1 cellular context compared by ENCODE assay signal in genomic region chr9:122265265-122265900, GRCh38.
TF ChIP-seq lines count a peak whose summit lies in the region.

No MANE protein-coding gene starts in this region.

TF ChIP-seq in K562, 482 proteins besides CTCF, POLR2A, EP300 and RAD21 (continued from another document and continues in another):
- no peak for TF ChIP-seq HOMEZ (CRISPR knock-in tag; IDR thresholded peaks at IDR 0.05)
- TF ChIP-seq USF2 (CRISPR knock-in tag; IDR thresholded peaks at IDR 0.05) = peak; percentile 87
- 0 out of 2 replicates have a peak, but pooled peaks have one; percentile 17 for TF ChIP-seq DIDO1 (tag; IDR thresholded peaks at IDR 0.05; ENCODE audit: low read depth)
- no peak for TF ChIP-seq CBFA2T3 (IDR thresholded peaks at IDR 0.05)
- 0 out of 2 replicates have a peak, but pooled peaks have one; percentile 3 for TF ChIP-seq TSHZ1 (CRISPR knock-in tag; IDR thresholded peaks at IDR 0.05)
- peak; percentile 49; the same call in 1 of the 2 replicates for TF ChIP-seq LCOR (CRISPR knock-in tag; IDR thresholded peaks at IDR 0.05)
- TF ChIP-seq RNF219 (CRISPR knock-in tag; IDR thresholded peaks at IDR 0.05) = no peak
- no peak for TF ChIP-seq NR2F6 (CRISPR knock-in tag; IDR thresholded peaks at IDR 0.05)
- no peak for TF ChIP-seq TCF15 (CRISPR knock-in tag; IDR thresholded peaks at IDR 0.05)
- no peak for TF ChIP-seq RBM15 (IDR thresholded peaks at IDR 0.05; ENCODE audit: insufficient read depth, low read length)
- peak; percentile 90 for TF ChIP-seq BHLHE40 (IDR thresholded peaks at IDR 0.05; ENCODE audit: low read length)
- no peak for TF ChIP-seq C11orf30 (IDR thresholded peaks at IDR 0.05; ENCODE audit: low read depth)
- no peak for TF ChIP-seq CBX3 (IDR thresholded peaks at IDR 0.05; ENCODE audit: borderline replicate concordance in 1 of 2, low read length in 2 of 2)
- no peak for TF ChIP-seq ZNF184 (CRISPR knock-in tag; IDR thresholded peaks at IDR 0.05)
- no peak for TF ChIP-seq ZNF655 (CRISPR knock-in tag; IDR thresholded peaks at IDR 0.05)
- TF ChIP-seq TRIM28 (IDR thresholded peaks at IDR 0.05) = 0 out of 2 replicates have a peak, but pooled peaks have one; percentile 10
- no peak for TF ChIP-seq ZFP1 (CRISPR knock-in tag; IDR thresholded peaks at IDR 0.05)
- TF ChIP-seq ELF4 (CRISPR knock-in tag; IDR thresholded peaks at IDR 0.05) = no peak
- no peak for TF ChIP-seq MED1 (CRISPR knock-in tag; IDR thresholded peaks at IDR 0.05; ENCODE audit: borderline replicate concordance)
- TF ChIP-seq CHD2 (IDR thresholded peaks at IDR 0.05; ENCODE audit: low read depth, low read length) = no peak
- peak; percentile 29 for TF ChIP-seq MEIS2 (IDR thresholded peaks at IDR 0.05; ENCODE audit: partially characterized antibody)
- TF ChIP-seq VEZF1 (CRISPR knock-in tag; IDR thresholded peaks at IDR 0.05) = no peak
- no peak for TF ChIP-seq NR1H2 (CRISPR knock-in tag; IDR thresholded peaks at IDR 0.05)
- TF ChIP-seq TCFL5 (CRISPR knock-in tag; conservative IDR thresholded peaks at IDR 0.05) = no peak
- TF ChIP-seq HDAC8 (tag; IDR thresholded peaks at IDR 0.05) = no peak
- TF ChIP-seq MITF (IDR thresholded peaks at IDR 0.05) = peak; percentile 58; the same call in 1 of the 2 replicates
- TF ChIP-seq EHMT2 (IDR thresholded peaks at IDR 0.05) = no peak
- TF ChIP-seq CREB3 (tag; conservative IDR thresholded peaks at IDR 0.05; ENCODE audit: low read depth) = no peak
- no peak for TF ChIP-seq ZNF224 (CRISPR knock-in tag; IDR thresholded peaks at IDR 0.05)
- TF ChIP-seq ZBTB2 (IDR thresholded peaks at IDR 0.05) = no peak
- TF ChIP-seq FOS (IDR thresholded peaks at IDR 0.05; ENCODE audit: extremely low read depth, insufficient read length) = no peak
- TF ChIP-seq ELF1 (tag; IDR thresholded peaks at IDR 0.05) = peak; percentile 55
- no peak for TF ChIP-seq SFPQ (IDR thresholded peaks at IDR 0.05; ENCODE audit: low read depth, low read length)
- no peak for TF ChIP-seq JUND (IDR thresholded peaks at IDR 0.05; ENCODE audit: borderline replicate concordance, low read depth, low read length)
- TF ChIP-seq JUND (tag; IDR thresholded peaks at IDR 0.05; ENCODE audit: borderline replicate concordance, low read depth, low read length) = no peak
- no peak for TF ChIP-seq ZFP30 (CRISPR knock-in tag; IDR thresholded peaks at IDR 0.05; ENCODE audit: borderline replicate concordance)
- no peak for TF ChIP-seq SRSF9 (IDR thresholded peaks at IDR 0.05; ENCODE audit: borderline replicate concordance, low read depth, low read length)
- no peak for TF ChIP-seq TEAD2 (tag; IDR thresholded peaks at IDR 0.05)
- TF ChIP-seq PRMT5 (CRISPR knock-in tag; IDR thresholded peaks at IDR 0.05) = no peak
